33 cellular contexts compared by ENCODE assay signal in genomic region chr18:32607816-32608215, GRCh38.
"Had no signal": no experiment of that assay in that cellular context is flagged by ENCODE, and none has a peak within 500 bp of the region (broad histone marks: within the 10 kb centered on the region; RNA-seq: fewer than 3 reads in every experiment).

No MANE protein-coding gene starts in this region.

- H3K4me1 ChIP-seq: left lung, lower lobe of right lung, neural progenitor cell, parathyroid adenoma, sigmoid colon, spleen, suprapubic skin, upper lobe of right lung had no signal

- H3K27ac ChIP-seq: hepatocyte, left lung, lower lobe of right lung, neural progenitor cell, neutrophil, parathyroid adenoma, sigmoid colon, spleen, suprapubic skin, thoracic aorta, tibial artery, upper lobe of right lung had no signal

- ATAC-seq: left colon; left lung; lower lobe of right lung; natural killer cell; stimulated activated effector memory CD8-positive, alpha-beta T cell treated with anti-CD3 and anti-CD28 coated beads, Interleukin-12 subunit alpha, Interleukin-12 subunit beta, amount 100 ng/mL, for 72 hours; upper lobe of right lung had no signal

- H3K27ac Mint-ChIP-seq: immature natural killer cell; mesothelial cell of epicardium; naive B cell; natural killer cell; nephron progenitor cell; neural progenitor cell; progenitor cell of endocrine pancreas; stimulated activated effector memory CD8-positive, alpha-beta T cell treated with anti-CD3 and anti-CD28 coated beads, Interleukin-12 subunit alpha, Interleukin-12 subunit beta, amount 100 ng/mL, for 72 hours; stimulated activated naive CD8-positive, alpha-beta T cell treated with anti-CD3 and anti-CD28 coated beads, Interleukin-15, Interleukin-2, amounts not matched to agents 100 ng/mL and 50 ng/mL, for 24 hours had no signal

- H3K27me3 ChIP-seq: hepatocyte, left lung, neural progenitor cell, neutrophil, sigmoid colon, spleen, suprapubic skin, tibial artery, upper lobe of right lung had no signal

- H3K9me3 ChIP-seq: left lung, lower lobe of right lung, neutrophil, sigmoid colon, spleen, suprapubic skin, thoracic aorta, tibial artery, upper lobe of right lung had no signal

- FAIRE-seq: islet of Langerhans, kidney, small intestine, urothelium cell line had no signal

- H3K4me1 Mint-ChIP-seq: immature natural killer cell; naive B cell; natural killer cell; neural progenitor cell; stimulated activated effector memory CD8-positive, alpha-beta T cell treated with anti-CD3 and anti-CD28 coated beads, Interleukin-12 subunit alpha, Interleukin-12 subunit beta, amount 100 ng/mL, for 72 hours had no signal

- H3K27me3 Mint-ChIP-seq: progenitor cell of endocrine pancreas had no signal

- H3K4me3 ChIP-seq: hepatocyte, left lung, lower lobe of right lung, neural progenitor cell, sigmoid colon, spleen, suprapubic skin, thoracic aorta, tibial artery, upper lobe of right lung had no signal

- H3K36me3 Mint-ChIP-seq: immature natural killer cell; mesothelial cell of epicardium; naive B cell; natural killer cell; neural progenitor cell; stimulated activated effector memory CD8-positive, alpha-beta T cell treated with anti-CD3 and anti-CD28 coated beads, Interleukin-12 subunit alpha, Interleukin-12 subunit beta, amount 100 ng/mL, for 72 hours had no signal

- H3K9me3 Mint-ChIP-seq: neural progenitor cell; stimulated activated naive CD8-positive, alpha-beta T cell treated with anti-CD3 and anti-CD28 coated beads, Interleukin-15, Interleukin-2, amounts not matched to agents 100 ng/mL and 50 ng/mL, for 24 hours had no signal

- H3K36me3 ChIP-seq: left lung, lower lobe of right lung, neural progenitor cell, neutrophil, sigmoid colon, spleen, suprapubic skin, thoracic aorta, tibial artery, upper lobe of right lung had no signal

- H3K4me3 Mint-ChIP-seq: immature natural killer cell; mesothelial cell of epicardium; natural killer cell; nephron progenitor cell; neural progenitor cell; stimulated activated effector memory CD8-positive, alpha-beta T cell treated with anti-CD3 and anti-CD28 coated beads, Interleukin-12 subunit alpha, Interleukin-12 subunit beta, amount 100 ng/mL, for 72 hours; stimulated activated naive CD8-positive, alpha-beta T cell treated with anti-CD3 and anti-CD28 coated beads, Interleukin-15, Interleukin-2, amounts not matched to agents 100 ng/mL and 50 ng/mL, for 24 hours had no signal

- DNase-seq: immature natural killer cell; kidney; left colon; left lung; lower lobe of right lung; mammary epithelial cell; mesenchymal stem cell; naive B cell; natural killer cell; nephron progenitor cell; occipital lobe; retina; right cardiac atrium; sigmoid colon; small intestine; spleen; stimulated activated CD4-positive, alpha-beta T cell treated with anti-CD3 and anti-CD28 coated beads, Interleukin-4, amount 100 ng/mL, for 24 hours; stimulated activated naive CD4-positive, alpha-beta T cell; tibial artery; trophoblast cell; upper lobe of right lung had no signal
